12 cellular contexts compared by ENCODE assay signal in genomic region chr5:178861627-178862026, GRCh38. TPM values are rescaled to one million over a fixed set of nuclear protein-coding genes. Genes with fewer than 3 reads are reported as not detected.
DNase-seq lines count a peak whose midpoint lies in the region; ATAC-seq and TF ChIP-seq lines count a peak whose summit lies in the region.
"Had no signal": no experiment of that assay in that cellular context is flagged by ENCODE, and none has a peak within 500 bp of the region (broad histone marks: within the 10 kb centered on the region; RNA-seq: fewer than 3 reads in every experiment).

No MANE protein-coding gene starts in this region.

- peaks cover 27% of the 10 kb centered on the region for H3K36me3 ChIP-seq in PC-9 (ENCODE audit: low read depth)

- BruUV-seq in PC-9 (replicated peaks; lab: Mats Ljungman, UMichigan) = no TSS peak

- H3K79me2 ChIP-seq in PC-9 (ENCODE audit: low read depth) = peaks cover 10% of the 10 kb centered on the region; the same call in 1 of the 2 replicates

- no peak for DNase-seq in activated T-cell treated with anti-CD3 and anti-CD28 coated beads, Interleukin-2, amount 50 U/mL, for 4 hours
- no peak for DNase-seq in activated T-cell treated with anti-CD3 and anti-CD28 coated beads, Interleukin-2, amount 50 U/mL, for 48 hours
- DNase-seq in activated CD4-positive, alpha-beta memory T cell treated with anti-CD3 and anti-CD28 coated beads for 36 hours = no peak
- DNase-seq in fibroblast of pulmonary artery (ENCODE audit: low read depth) (no peak), PC-9 (no peak), kidney tubule cell (ENCODE audit: low spot score) (no peak)
- DNase-seq: central memory CD4-positive, alpha-beta T cell had no signal

- H4K20me1 ChIP-seq in PC-9 (ENCODE audit: insufficient read depth) = no peaks in the 10 kb centered on the region

- H2AFZ ChIP-seq in PC-9 = no peak overlapping the region

- H3K27me3 Mint-ChIP-seq in activated T-cell treated with anti-CD3 and anti-CD28 coated beads, Interleukin-2, amount 50 U/mL, for 4 hours (ENCODE audit: low read depth) = no peaks in the 10 kb centered on the region
- no peaks in the 10 kb centered on the region for H3K27me3 Mint-ChIP-seq in activated CD4-positive, alpha-beta memory T cell treated with anti-CD3 and anti-CD28 coated beads for 36 hours
- no peaks in the 10 kb centered on the region for H3K27me3 Mint-ChIP-seq in stimulated activated memory B cell treated with anti-CD40 and anti-IgM and Interleukin-4, amounts not matched to agents 10 μg/mL and 1 μg/mL and 100 μg/mL, for 72 hours

- H3K27ac ChIP-seq in PC-9 = no peak overlapping the region
- H3K27ac ChIP-seq: KMS-11, vagina had no signal

- ATAC-seq in activated T-cell treated with anti-CD3 and anti-CD28 coated beads, Interleukin-2, amount 50 U/mL, for 4 hours = no peak
- no peak for ATAC-seq in stimulated activated memory B cell treated with anti-CD40 and anti-IgM and Interleukin-4, amounts not matched to agents 10 μg/mL and 1 μg/mL and 100 μg/mL, for 72 hours
- no peak for ATAC-seq in HG03159 (IDR thresholded peaks at IDR 0.05; ENCODE audit: unreplicated experiment)

- peaks cover 4% of the 10 kb centered on the region; the same call in 1 of the 2 replicates for H3K9me3 ChIP-seq in PC-9 (ENCODE audit: insufficient read depth, low read depth)
- H3K9me3 ChIP-seq: vagina had no signal

- H3K36me3 Mint-ChIP-seq in activated T-cell treated with anti-CD3 and anti-CD28 coated beads, Interleukin-2, amount 50 U/mL, for 4 hours (ENCODE audit: insufficient read depth) = peaks cover 28% of the 10 kb centered on the region
- peaks cover 38% of the 10 kb centered on the region for H3K36me3 Mint-ChIP-seq in activated CD4-positive, alpha-beta memory T cell treated with anti-CD3 and anti-CD28 coated beads for 36 hours
- peaks cover 33% of the 10 kb centered on the region for H3K36me3 Mint-ChIP-seq in stimulated activated memory B cell treated with anti-CD40 and anti-IgM and Interleukin-4, amounts not matched to agents 10 μg/mL and 1 μg/mL and 100 μg/mL, for 72 hours

- intact Hi-C loops in activated CD4-positive, alpha-beta memory T cell treated with anti-CD3 and anti-CD28 coated beads for 36 hours (cut with micrococcal nuclease) = no loop called here
- intact Hi-C loops in PC-9 (cut with micrococcal nuclease; ENCODE audit: unreplicated experiment) = no loop called here

- H3K9me2 ChIP-seq in PC-9 (ENCODE audit: insufficient read depth) = no peaks in the 10 kb centered on the region

- H3K27me3 ChIP-seq in PC-9 (ENCODE audit: insufficient read depth, low read depth) = no peaks in the 10 kb centered on the region
- H3K27me3 ChIP-seq: vagina had no signal

- peak overlapping the region; percentile 18 for H3K4me3 ChIP-seq in fibroblast of pulmonary artery (replicated peaks; ENCODE audit: low read depth, low read length)
- H3K4me3 ChIP-seq in PC-9 = no peak overlapping the region

- H3K27ac Mint-ChIP-seq in activated CD4-positive, alpha-beta memory T cell treated with anti-CD3 and anti-CD28 coated beads for 36 hours = peak overlapping the region; percentile 2
- no peak overlapping the region for H3K27ac Mint-ChIP-seq in stimulated activated memory B cell treated with anti-CD40 and anti-IgM and Interleukin-4, amounts not matched to agents 10 μg/mL and 1 μg/mL and 100 μg/mL, for 72 hours

- POLR2A ChIA-PET in activated CD4-positive, alpha-beta memory T cell treated with anti-CD3 and anti-CD28 coated beads for 36 hours (lab: Charles Lee) = no interaction called here
- POLR2A ChIA-PET in PC-9 (lab: Charles Lee; ENCODE audit: unreplicated experiment) = no interaction called here

- H3K4me1 ChIP-seq in PC-9 (replicated peaks; ENCODE audit: insufficient read depth) = peaks cover 9% of the 10 kb centered on the region; the same call in 1 of the 2 replicates

- no peaks in the 10 kb centered on the region for H3K9me3 Mint-ChIP-seq in activated T-cell treated with anti-CD3 and anti-CD28 coated beads, Interleukin-2, amount 50 U/mL, for 4 hours
- H3K9me3 Mint-ChIP-seq in activated CD4-positive, alpha-beta memory T cell treated with anti-CD3 and anti-CD28 coated beads for 36 hours = no peaks in the 10 kb centered on the region
- no peaks in the 10 kb centered on the region for H3K9me3 Mint-ChIP-seq in stimulated activated memory B cell treated with anti-CD40 and anti-IgM and Interleukin-4, amounts not matched to agents 10 μg/mL and 1 μg/mL and 100 μg/mL, for 72 hours

- peaks cover 23% of the 10 kb centered on the region for H3K4me1 Mint-ChIP-seq in activated T-cell treated with anti-CD3 and anti-CD28 coated beads, Interleukin-2, amount 50 U/mL, for 4 hours (ENCODE audit: low read depth)
- H3K4me1 Mint-ChIP-seq in activated CD4-positive, alpha-beta memory T cell treated with anti-CD3 and anti-CD28 coated beads for 36 hours (ENCODE audit: low read depth) = peaks cover 26% of the 10 kb centered on the region
- H3K4me1 Mint-ChIP-seq in stimulated activated memory B cell treated with anti-CD40 and anti-IgM and Interleukin-4, amounts not matched to agents 10 μg/mL and 1 μg/mL and 100 μg/mL, for 72 hours = peaks cover 24% of the 10 kb centered on the region

- H3F3A ChIP-seq in PC-9 (ENCODE audit: insufficient read depth, low read depth) = no peaks in the 10 kb centered on the region

- TF ChIP-seq CTCF in fibroblast of pulmonary artery (IDR thresholded peaks at IDR 0.05; ENCODE audit: low read length, missing control alignments) (no peak), PC-9 (conservative IDR thresholded peaks at IDR 0.05) (no peak)

- CTCF ChIA-PET in activated CD4-positive, alpha-beta memory T cell treated with anti-CD3 and anti-CD28 coated beads for 36 hours (lab: Charles Lee) = no interaction called here
- CTCF ChIA-PET in PC-9 (lab: Charles Lee) = no interaction called here

- H3K4me3 Mint-ChIP-seq in activated T-cell treated with anti-CD3 and anti-CD28 coated beads, Interleukin-2, amount 50 U/mL, for 4 hours = peak overlapping the region; percentile 66
- H3K4me3 Mint-ChIP-seq in activated CD4-positive, alpha-beta memory T cell treated with anti-CD3 and anti-CD28 coated beads for 36 hours = peak overlapping the region; percentile 48
- peak overlapping the region; percentile 44 for H3K4me3 Mint-ChIP-seq in stimulated activated memory B cell treated with anti-CD40 and anti-IgM and Interleukin-4, amounts not matched to agents 10 μg/mL and 1 μg/mL and 100 μg/mL, for 72 hours

- no peak overlapping the region for H3K4me2 ChIP-seq in PC-9
- H3K4me2 ChIP-seq: KMS-11 had no signal

RNA-seq across cellular contexts. Expression of gene ZNF354B, which starts 1.9 kb away (rescaled TPM):
- 10 to 100 TPM; 11.1 to 12.4 (median 11.9) TPM for total RNA-seq in activated T-cell treated with anti-CD3 and anti-CD28 coated beads, Interleukin-2, amount 50 U/mL, for 4 hours
- 10 to 100 TPM in 1 of 2 experiments, 1 to 10 TPM in 1; 8.7 to 12.6 TPM for total RNA-seq in activated CD4-positive, alpha-beta memory T cell treated with anti-CD3 and anti-CD28 coated beads for 36 hours
- total RNA-seq in PC-9 (2021) = 10.6 and 11.2 TPM in 2 replicates

RNA-seq across cellular contexts. Expression of gene ZFP2, which starts 34.1 kb away (rescaled TPM):
- total RNA-seq in activated T-cell treated with anti-CD3 and anti-CD28 coated beads, Interleukin-2, amount 50 U/mL, for 4 hours = under 1 TPM; 0.14 to 0.21 (median 0.15) TPM
- total RNA-seq in activated CD4-positive, alpha-beta memory T cell treated with anti-CD3 and anti-CD28 coated beads for 36 hours = under 1 TPM; 0.27 to 0.40 TPM
- total RNA-seq in PC-9 (2021) = not detected in 2 replicates
- total RNA-seq: T-helper 2 cell treated with Interferon-gamma antibody and Interleukin-4, amounts not matched to agents 100 ng/mL and 5 ng/mL, for 36 hours had no signal
